Comparison of ENCODE assay signal across 9 cellular contexts in the genomic region with DNA sequence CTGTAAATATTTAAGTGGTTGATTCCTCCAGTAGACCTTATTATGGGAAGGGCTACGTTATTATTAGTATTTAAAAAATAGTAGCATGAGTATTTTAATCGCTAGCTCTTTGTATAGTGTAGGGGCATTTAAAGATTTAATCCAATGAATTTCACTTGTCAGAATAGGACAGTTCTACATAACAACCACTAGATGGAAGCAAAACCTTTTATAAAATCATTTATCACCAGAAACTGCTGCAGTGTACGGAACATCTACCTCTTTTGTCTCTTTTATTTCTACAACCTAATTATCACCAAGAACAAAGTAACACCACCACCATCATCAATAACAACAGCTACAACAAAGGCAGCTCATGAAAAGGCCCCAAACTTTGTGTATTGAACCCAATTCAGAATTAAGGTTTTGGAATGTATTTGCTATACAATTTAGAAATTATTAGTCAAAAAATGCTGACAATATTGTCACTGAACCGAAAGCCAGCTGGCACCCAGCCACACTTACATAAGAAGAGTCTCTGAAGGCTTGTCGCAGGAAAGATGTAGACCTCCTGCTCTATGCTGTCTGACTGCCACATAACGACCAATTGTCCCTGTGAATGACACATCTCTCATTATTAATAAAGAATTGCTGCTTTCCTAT.
DNase-seq lines count a peak whose midpoint lies in the region; ATAC-seq, FAIRE-seq and TF ChIP-seq lines count a peak whose summit lies in the region.
"Had no signal": no experiment of that assay in that cellular context is flagged by ENCODE, and none has a peak within 500 bp of the region (broad histone marks: within the 10 kb centered on the region; RNA-seq: fewer than 3 reads in every experiment).

No MANE protein-coding gene starts in this region.

- TF ChIP-seq CTCF in AG09319 (IDR thresholded peaks at IDR 0.05; ENCODE audit: low read depth, low read length) = peak; percentile 52
- TF ChIP-seq CTCF in LNCAP (IDR thresholded peaks at IDR 0.05) = peak; percentile 41; the same call in 1 of the 2 replicates
- peak; percentile 54 for TF ChIP-seq CTCF in osteoblast (IDR thresholded peaks at IDR 0.05; ENCODE audit: extremely low read depth, low read depth, low read length)

- no peaks in the 10 kb centered on the region for H3K36me3 ChIP-seq in osteoblast (ENCODE audit: insufficient read depth, low read length)

- no peaks in the 10 kb centered on the region for H3K27me3 ChIP-seq in osteoblast (ENCODE audit: insufficient read depth, low read length)

- no peaks in the 10 kb centered on the region for H3K79me2 ChIP-seq in osteoblast (ENCODE audit: insufficient read depth, low read length)

- H3K9me3 ChIP-seq in osteoblast (ENCODE audit: low read depth, low read length) = no peaks in the 10 kb centered on the region

- FAIRE-seq in RCC 7860 (lab: Jason Lieb, UNC) = peak; percentile 85

- no peak overlapping the region for H3K27ac ChIP-seq in osteoblast (ENCODE audit: low read depth, low read length)

- no peaks in the 10 kb centered on the region for H4K20me1 ChIP-seq in osteoblast (ENCODE audit: insufficient read depth, low read length)

- DNase-seq in AG09319 (ENCODE audit: extremely low read depth, low read depth) (no peak), RCC 7860 (ENCODE audit: low spot score) (peak; percentile 45), erythroblast (lab: John Stamatoyannopoulos, UW) (peak; percentile 0 to 10), osteoblast (ENCODE audit: insufficient read length, low spot score, missing footprints) (no peak), activated T-cell treated with anti-CD3 and anti-CD28 coated beads for 4 hours (no peak)
- DNase-seq: activated naive CD8-positive, alpha-beta T cell treated with anti-CD3 and anti-CD28 coated beads, Interleukin-2, amount 10 ng/mL, durations not matched to agents 7 days and 5 days had no signal

- H3K4me1 ChIP-seq in osteoblast (ENCODE audit: insufficient read depth, low read length) = peaks cover 8% of the 10 kb centered on the region

- H3K4me3 ChIP-seq in osteoblast (ENCODE audit: insufficient read depth, low read length) = no peak overlapping the region

- H3K4me2 ChIP-seq in osteoblast (ENCODE audit: insufficient read depth, low read length) = peak overlapping the region; percentile 8

- H2AFZ ChIP-seq in osteoblast (ENCODE audit: low read length) = no peak overlapping the region

- no peak for TF ChIP-seq POLR2A in erythroblast (IDR thresholded peaks at IDR 0.05; ENCODE audit: low read length)

- ATAC-seq in GM18511 (IDR thresholded peaks at IDR 0.05; ENCODE audit: unreplicated experiment) (peak; percentile 51), GM18498 (IDR thresholded peaks at IDR 0.05; ENCODE audit: unreplicated experiment) (no peak)

Comparison
In these comparisons a context has a peak if more than half of its experiments do, and no peak if none do; other contexts are left out.
1. DNase-seq: peak in RCC 7860 (single experiment) and erythroblast (2 of 2); none in AG09319 (single experiment), osteoblast (single experiment) and activated T-cell treated with anti-CD3 and anti-CD28 coated beads for 4 hours (single experiment).
2. Peak in every context shown above with its lines, with median percentiles within 50 percentile points of each other: CTCF ChIP-seq.